ENCODE assay signal across 31 cellular contexts in genomic region chr9:77803423-77803822, GRCh38.
"Had no signal": no experiment of that assay in that cellular context is flagged by ENCODE, and none has a peak within 500 bp of the region (broad histone marks: within the 10 kb centered on the region; RNA-seq: fewer than 3 reads in every experiment).

No MANE protein-coding gene starts in this region.

- ATAC-seq: effector memory CD8-positive, alpha-beta T cell; gastroesophageal sphincter; left cardiac atrium; left ventricle myocardium superior; right cardiac atrium; stimulated activated naive B cell treated with anti-CD40 and anti-IgM and Interleukin-4, amounts not matched to agents 10 μg/mL and 1 μg/mL and 100 μg/mL, for 72 hours; T-helper 17 cell had no signal

- H3K4me1 ChIP-seq: ascending aorta, parathyroid adenoma had no signal

- H3K9me3 Mint-ChIP-seq: activated CD4-positive, alpha-beta memory T cell treated with anti-CD3 and anti-CD28 coated beads for 36 hours; activated CD4-positive, alpha-beta T cell treated with anti-CD3 and anti-CD28 coated beads, Interleukin-2, amount 10 ng/mL, durations not matched to agents 24 days and 14 days; activated naive CD4-positive, alpha-beta T cell treated with anti-CD3 and anti-CD28 coated beads for 36 hours; activated T-helper 1 cell treated with anti-CD3 and anti-CD28 coated beads, Interleukin-12 subunit alpha, Interleukin-12 subunit beta, Interleukin-2, Interleukin-4 antibody, amounts not matched to agents 30 ng/mL and 10 ng/mL and 1 ng/mL, durations not matched to agents 14 hours and 24 hours and 36 hours; effector memory CD8-positive, alpha-beta T cell; nephron progenitor cell had no signal

- H3K4me3 Mint-ChIP-seq: activated CD4-positive, alpha-beta memory T cell treated with anti-CD3 and anti-CD28 coated beads for 36 hours; activated CD4-positive, alpha-beta T cell treated with anti-CD3 and anti-CD28 coated beads, Interleukin-2, amount 10 ng/mL, durations not matched to agents 24 days and 14 days; activated naive CD4-positive, alpha-beta T cell treated with anti-CD3 and anti-CD28 coated beads for 36 hours; activated naive CD8-positive, alpha-beta T cell treated with anti-CD3 and anti-CD28 coated beads for 36 hours; activated T-helper 1 cell treated with anti-CD3 and anti-CD28 coated beads, Interleukin-12 subunit alpha, Interleukin-12 subunit beta, Interleukin-2, Interleukin-4 antibody, amounts not matched to agents 30 ng/mL and 10 ng/mL and 1 ng/mL, durations not matched to agents 14 hours and 24 hours and 36 hours; effector memory CD8-positive, alpha-beta T cell; nephron progenitor cell; stimulated activated naive B cell treated with anti-CD40 and anti-IgM and Interleukin-4, amounts not matched to agents 10 μg/mL and 1 μg/mL and 100 μg/mL, for 72 hours; T-helper 17 cell had no signal

- H3K27ac ChIP-seq: ascending aorta, brain microvascular endothelial cell, coronary artery, gastroesophageal sphincter, parathyroid adenoma, stomach, suprapubic skin, transverse colon had no signal

- H3K36me3 Mint-ChIP-seq: stimulated activated naive B cell treated with anti-CD40 and anti-IgM and Interleukin-4, amounts not matched to agents 10 μg/mL and 1 μg/mL and 100 μg/mL, for 72 hours had no signal

- H3K4me1 Mint-ChIP-seq: nephron progenitor cell; stimulated activated naive B cell treated with anti-CD40 and anti-IgM and Interleukin-4, amounts not matched to agents 10 μg/mL and 1 μg/mL and 100 μg/mL, for 72 hours had no signal

- DNase-seq: activated CD4-positive, alpha-beta memory T cell treated with anti-CD3 and anti-CD28 coated beads for 36 hours; activated CD4-positive, alpha-beta T cell treated with anti-CD3 and anti-CD28 coated beads, Interleukin-2, amount 10 ng/mL, durations not matched to agents 24 days and 14 days; activated CD4-positive, CD25-positive, alpha-beta regulatory T cell treated with anti-CD3 and anti-CD28 coated beads, Interleukin-2, amount 50 U/mL, for 72 hours; activated CD8-positive, alpha-beta memory T cell treated with anti-CD3 and anti-CD28 coated beads, Interleukin-2, amount 50 U/mL, for 4 hours; activated effector memory CD4-positive, alpha-beta T cell treated with anti-CD3 and anti-CD28 coated beads, Interleukin-2, amount 50 U/mL, for 16 hours; activated naive CD4-positive, alpha-beta T cell treated with anti-CD3 and anti-CD28 coated beads for 36 hours; activated naive CD8-positive, alpha-beta T cell treated with anti-CD3 and anti-CD28 coated beads for 36 hours; activated T-cell treated with anti-CD3 and anti-CD28 coated beads, Interleukin-2, amount 50 U/mL, for 1 hour; brain microvascular endothelial cell; effector memory CD8-positive, alpha-beta T cell; hippocampal formation; left cardiac atrium; left ventricle myocardium superior; mammary epithelial cell; nephron progenitor cell; nucleus accumbens; right cardiac atrium; stimulated activated CD4-positive, alpha-beta T cell treated with anti-CD3 and anti-CD28 coated beads, Interleukin-15, amount 100 ng/mL, for 24 hours; stimulated activated CD4-positive, alpha-beta T cell treated with anti-CD3 and anti-CD28 coated beads, Interleukin-2, amount 100 ng/mL, for 24 hours; stimulated activated naive B cell treated with anti-CD40 and anti-IgM and Interleukin-4, amounts not matched to agents 10 μg/mL and 1 μg/mL and 100 μg/mL, for 72 hours; stomach; T-helper 17 cell; transverse colon had no signal

- H3K27ac Mint-ChIP-seq: activated CD4-positive, alpha-beta memory T cell treated with anti-CD3 and anti-CD28 coated beads for 36 hours; activated CD4-positive, alpha-beta T cell treated with anti-CD3 and anti-CD28 coated beads, Interleukin-2, amount 10 ng/mL, durations not matched to agents 24 days and 14 days; activated naive CD4-positive, alpha-beta T cell treated with anti-CD3 and anti-CD28 coated beads for 36 hours; activated naive CD8-positive, alpha-beta T cell treated with anti-CD3 and anti-CD28 coated beads for 36 hours; activated T-helper 1 cell treated with anti-CD3 and anti-CD28 coated beads, Interleukin-12 subunit alpha, Interleukin-12 subunit beta, Interleukin-2, Interleukin-4 antibody, amounts not matched to agents 30 ng/mL and 10 ng/mL and 1 ng/mL, durations not matched to agents 14 hours and 24 hours and 36 hours; effector memory CD8-positive, alpha-beta T cell; stimulated activated naive B cell treated with anti-CD40 and anti-IgM and Interleukin-4, amounts not matched to agents 10 μg/mL and 1 μg/mL and 100 μg/mL, for 72 hours; T-helper 17 cell had no signal

- FAIRE-seq: keratinocyte, urothelium cell line had no signal

- H3K9me3 ChIP-seq: ascending aorta, gastroesophageal sphincter, stomach, suprapubic skin, transverse colon had no signal

- H3K27me3 ChIP-seq: ascending aorta, brain microvascular endothelial cell, gastroesophageal sphincter, stomach, suprapubic skin, transverse colon had no signal

- H3K27me3 Mint-ChIP-seq: activated CD4-positive, alpha-beta memory T cell treated with anti-CD3 and anti-CD28 coated beads for 36 hours; activated CD4-positive, alpha-beta T cell treated with anti-CD3 and anti-CD28 coated beads, Interleukin-2, amount 10 ng/mL, durations not matched to agents 24 days and 14 days; activated naive CD8-positive, alpha-beta T cell treated with anti-CD3 and anti-CD28 coated beads for 36 hours; effector memory CD8-positive, alpha-beta T cell; stimulated activated naive B cell treated with anti-CD40 and anti-IgM and Interleukin-4, amounts not matched to agents 10 μg/mL and 1 μg/mL and 100 μg/mL, for 72 hours; T-helper 17 cell had no signal

- H3K4me3 ChIP-seq: ascending aorta, coronary artery, gastroesophageal sphincter, stomach, suprapubic skin, transverse colon had no signal
